22 cellular contexts compared by ENCODE assay signal in the genomic region with DNA sequence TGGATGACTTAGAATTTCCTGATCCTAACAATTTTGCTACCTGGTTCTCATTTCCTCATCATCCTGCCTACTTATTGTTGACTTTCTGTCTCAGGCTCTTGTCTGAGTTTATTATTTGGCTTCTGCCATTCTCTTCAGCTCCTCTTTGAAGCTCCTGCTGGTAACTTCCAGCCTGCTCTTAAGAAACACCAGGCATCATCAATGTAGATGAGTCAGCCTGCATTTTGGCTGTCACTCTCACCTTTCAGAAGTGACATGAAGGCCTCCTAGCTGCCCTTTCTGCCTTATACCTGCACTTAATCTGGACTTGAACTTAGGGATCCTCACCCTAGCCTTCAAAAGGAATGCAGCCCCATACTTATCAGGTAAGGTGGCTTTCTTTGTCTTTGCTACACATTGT.
DNase-seq lines count a peak whose midpoint lies in the region; ATAC-seq and TF ChIP-seq lines count a peak whose summit lies in the region.
"Had no signal": no experiment of that assay in that cellular context is flagged by ENCODE, and none has a peak within 500 bp of the region (broad histone marks: within the 10 kb centered on the region; RNA-seq: fewer than 3 reads in every experiment).

No MANE protein-coding gene starts in this region.

- no peak overlapping the region for H3K4me2 ChIP-seq in SK-N-SH
- H3K4me2 ChIP-seq: A549 had no signal

- H3K9me2 ChIP-seq in SK-N-SH, result no peaks in the 10 kb centered on the region

- no peak overlapping the region for H3K4me3 Mint-ChIP-seq in MCF 10A (ENCODE audit: unreplicated experiment)
- H3K4me3 Mint-ChIP-seq: activated CD4-positive, alpha-beta T cell treated with anti-CD3 and anti-CD28 coated beads, Interleukin-2, amount 10 ng/mL, durations not matched to agents 24 days and 14 days; CD14-positive monocyte had no signal

- H3K36me3 ChIP-seq in breast epithelium, result no peaks in the 10 kb centered on the region
- no peaks in the 10 kb centered on the region for H3K36me3 ChIP-seq in SK-N-SH (replicated peaks in 1 of 2; ENCODE audit: control insufficient read depth in 1 of 2, insufficient read depth in 2 of 2, low read length in 1 of 2)
- H3K36me3 ChIP-seq: neutrophil, Peyer's patch, right lobe of liver, vagina had no signal

- no peak for TF ChIP-seq RAD21 in SK-N-SH (IDR thresholded peaks at IDR 0.05; ENCODE audit: low read length)

- H3K9me3 ChIP-seq in breast epithelium (no peaks in the 10 kb centered on the region), SK-N-SH (no peaks in the 10 kb centered on the region)
- H3K9me3 ChIP-seq: A549, neutrophil, Peyer's patch, right lobe of liver, vagina had no signal

- H3K27ac Mint-ChIP-seq in MCF 10A (ENCODE audit: low read depth, unreplicated experiment), result peak overlapping the region; percentile 28
- H3K27ac Mint-ChIP-seq: activated CD4-positive, alpha-beta T cell treated with anti-CD3 and anti-CD28 coated beads, Interleukin-2, amount 10 ng/mL, durations not matched to agents 24 days and 14 days; CD14-positive monocyte had no signal

- no peak for TF ChIP-seq POLR2A in breast epithelium (IDR thresholded peaks at IDR 0.05)

- no peak overlapping the region for H3K9ac ChIP-seq in SK-N-SH

- peaks cover 24% of the 10 kb centered on the region for H3K4me1 Mint-ChIP-seq in MCF 10A (ENCODE audit: insufficient read depth, unreplicated experiment)
- H3K4me1 Mint-ChIP-seq: activated CD4-positive, alpha-beta T cell treated with anti-CD3 and anti-CD28 coated beads, Interleukin-2, amount 10 ng/mL, durations not matched to agents 24 days and 14 days; CD14-positive monocyte had no signal

- CTCF ChIA-PET in MCF 10A (lab: Yijun Ruan, JAX) (interaction anchor here (0.6 to 1.7 kb wide), 8 partner anchors 9 to 1354 kb away, joined by 3 to 7 read pairs (median 3); no protein-coding TSS in a partner anchor), SK-N-SH (lab: Yijun Ruan, JAX) (interaction anchor here (1.5 kb wide), 1 partner anchor 41 kb away, joined by 3 read pairs; no protein-coding TSS in a partner anchor)

- H3K36me3 Mint-ChIP-seq in MCF 10A (ENCODE audit: insufficient read depth, unreplicated experiment), result peaks cover 4% of the 10 kb centered on the region
- H3K36me3 Mint-ChIP-seq: CD14-positive monocyte had no signal

- no peaks in the 10 kb centered on the region for H3K79me2 ChIP-seq in SK-N-SH (ENCODE audit: insufficient read depth)

- no peaks in the 10 kb centered on the region for H3K27me3 ChIP-seq in breast epithelium
- H3K27me3 ChIP-seq in SK-N-SH (ENCODE audit: insufficient read depth), result no peaks in the 10 kb centered on the region
- H3K27me3 ChIP-seq: neutrophil, Peyer's patch, right lobe of liver, vagina had no signal

- H3K27me3 Mint-ChIP-seq in MCF 10A (ENCODE audit: insufficient read depth, unreplicated experiment), result no peaks in the 10 kb centered on the region
- H3K27me3 Mint-ChIP-seq: activated CD4-positive, alpha-beta T cell treated with anti-CD3 and anti-CD28 coated beads, Interleukin-2, amount 10 ng/mL, durations not matched to agents 24 days and 14 days had no signal

- DNase-seq in MCF 10A (ENCODE audit: unreplicated experiment) (peak; percentile 69), breast epithelium (ENCODE audit: low spot score in 2 of 2) (no peak), SK-N-SH (no peak), islet precursor cell (peak; percentile 81), renal cortical epithelial cell (ENCODE audit: low read depth) (peak; percentile 55), hepatic stellate cell (ENCODE audit: low spot score) (no peak)
- no peak for DNase-seq in activated CD4-positive, alpha-beta T cell treated with anti-CD3 and anti-CD28 coated beads, Interleukin-2, amount 50 U/mL, for 4 hours
- DNase-seq: activated CD4-positive, alpha-beta T cell treated with anti-CD3 and anti-CD28 coated beads, Interleukin-2, amount 10 ng/mL, durations not matched to agents 24 days and 14 days; activated naive CD4-positive, alpha-beta T cell treated with Interleukin-2 at 50 U/mL for 16 hours; activated T-cell treated with anti-CD3 and anti-CD28 coated beads for 4 hours; anterior cingulate cortex; cortex of kidney; MM.1S; NCI-H187 treated with DMSO at 0.1 percent for 48 hours; Peyer's patch; right lobe of liver had no signal

- peaks cover 4% of the 10 kb centered on the region for H3F3A ChIP-seq in SK-N-SH (replicated peaks; ENCODE audit: insufficient read depth)

- no TSS peak for BruUV-seq in MCF 10A (replicated peaks; lab: Mats Ljungman, UMichigan)

- H3K27ac ChIP-seq in breast epithelium (no peak overlapping the region), SK-N-SH (ENCODE audit: low read depth in 2 of 2, low read length in 1 of 2) (no peak overlapping the region)
- H3K27ac ChIP-seq: A549, epithelial cell of prostate, neutrophil, Peyer's patch, right lobe of liver, vagina had no signal

- intact Hi-C loops in MCF 10A (cut with micrococcal nuclease) (no loop called here), breast epithelium (cut with DNase I; ENCODE audit: low total_unique reads) (no loop called here)

- TF ChIP-seq CTCF in MCF 10A (IDR thresholded peaks at IDR 0.05; ENCODE audit: unreplicated experiment), result no peak
- no peak for TF ChIP-seq CTCF in breast epithelium (IDR thresholded peaks at IDR 0.05)
- TF ChIP-seq CTCF in SK-N-SH (IDR thresholded peaks at IDR 0.05), result no peak

- 0 out of 4 replicates have a peak, but pooled peaks of 1 of the 2 experiments have one; percentile 8 for TF ChIP-seq EP300 in SK-N-SH (IDR thresholded peaks at IDR 0.05; ENCODE audit: borderline replicate concordance in 1 of 2, low read depth in 1 of 2, low read length in 1 of 2)

- ATAC-seq in HG03139 (IDR thresholded peaks at IDR 0.05; ENCODE audit: unreplicated experiment), result no peak
- ATAC-seq: A549 had no signal

- no peak overlapping the region for H3K4me3 ChIP-seq in breast epithelium
- no peak overlapping the region for H3K4me3 ChIP-seq in SK-N-SH (ENCODE audit: low read depth in 2 of 2, low read length in 1 of 2)
- H3K4me3 ChIP-seq: A549, Peyer's patch, right lobe of liver, vagina had no signal

- H4K20me1 ChIP-seq in SK-N-SH (ENCODE audit: insufficient read depth), result no peaks in the 10 kb centered on the region

- POLR2A ChIA-PET in MCF 10A (lab: Yijun Ruan, JAX), result interaction anchor here (0.6 to 1.3 kb wide), 8 partner anchors 8 to 669 kb away, joined by 3 to 4 read pairs (median 3); no protein-coding TSS in a partner anchor
- POLR2A ChIA-PET in SK-N-SH (lab: Yijun Ruan, JAX), result no interaction called here

- H3K9me3 Mint-ChIP-seq in MCF 10A (ENCODE audit: unreplicated experiment), result no peaks in the 10 kb centered on the region
- H3K9me3 Mint-ChIP-seq: activated CD4-positive, alpha-beta T cell treated with anti-CD3 and anti-CD28 coated beads, Interleukin-2, amount 10 ng/mL, durations not matched to agents 24 days and 14 days; CD14-positive monocyte had no signal

- no peak overlapping the region for H2AFZ ChIP-seq in SK-N-SH (ENCODE audit: low read depth)

- H3K4me1 ChIP-seq in breast epithelium, result no peaks in the 10 kb centered on the region
- peaks cover 3 to 11% of the 10 kb centered on the region in 2 experiments for H3K4me1 ChIP-seq in SK-N-SH (ENCODE audit: control insufficient read depth in 1 of 2, insufficient read depth in 2 of 2, low read depth in 1 of 2, low read length in 1 of 2)
- H3K4me1 ChIP-seq: right lobe of liver, vagina had no signal

TF ChIP-seq in SK-N-SH, 30 proteins besides CTCF, POLR2A, EP300 and RAD21:
- TF ChIP-seq RXRA (IDR thresholded peaks at IDR 0.05; ENCODE audit: borderline replicate concordance, low read depth) (no peak), TAF1 (IDR thresholded peaks at IDR 0.05; ENCODE audit: borderline replicate concordance, low read depth, low read length) (no peak), FOXM1 (IDR thresholded peaks at IDR 0.05; ENCODE audit: low read depth) (no peak), FOXJ3 (CRISPR knock-in tag; IDR thresholded peaks at IDR 0.05) (no peak), JUND (IDR thresholded peaks at IDR 0.05) (0 out of 2 replicates have a peak, but pooled peaks have one; percentile 9), TCF12 (IDR thresholded peaks at IDR 0.05) (peak; percentile 15; the same call in 1 of the 2 replicates), FOSL2 (IDR thresholded peaks at IDR 0.05; ENCODE audit: borderline replicate concordance, low read depth) (peak; percentile 26; the same call in 1 of the 2 replicates)
- TF ChIP-seq, protein P1, sequence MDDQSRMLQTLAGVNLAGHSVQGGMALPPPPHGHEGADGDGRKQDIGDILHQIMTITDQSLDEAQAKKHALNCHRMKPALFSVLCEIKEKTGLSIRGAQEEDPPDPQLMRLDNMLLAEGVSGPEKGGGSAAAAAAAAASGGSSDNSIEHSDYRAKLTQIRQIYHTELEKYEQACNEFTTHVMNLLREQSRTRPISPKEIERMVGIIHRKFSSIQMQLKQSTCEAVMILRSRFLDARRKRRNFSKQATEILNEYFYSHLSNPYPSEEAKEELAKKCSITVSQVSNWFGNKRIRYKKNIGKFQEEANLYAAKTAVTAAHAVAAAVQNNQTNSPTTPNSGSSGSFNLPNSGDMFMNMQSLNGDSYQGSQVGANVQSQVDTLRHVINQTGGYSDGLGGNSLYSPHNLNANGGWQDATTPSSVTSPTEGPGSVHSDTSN (IDR thresholded peaks at IDR 0.05), result peak; percentile 44; the same call in 1 of the 2 replicates
TF ChIP-seq in SK-N-SH: peak in this region for 4.

Comparison
In these comparisons a context has a peak if more than half of its experiments do, and no peak if none do; other contexts are left out.
1. DNase-seq: peak in MCF 10A (single experiment), islet precursor cell (single experiment) and renal cortical epithelial cell (single experiment); none in breast epithelium (0 of 2), SK-N-SH (single experiment), activated CD4-positive, alpha-beta T cell treated with anti-CD3 and anti-CD28 coated beads, Interleukin-2, amount 50 U/mL, for 4 hours (0 of 2) and hepatic stellate cell (single experiment).